In genomic region chr6:117668736-117669135, GRCh38 we compare ENCODE assay signal across 24 cellular contexts.
"Had no signal": no experiment of that assay in that cellular context is flagged by ENCODE, and none has a peak within 500 bp of the region (broad histone marks: within the 10 kb centered on the region; RNA-seq: fewer than 3 reads in every experiment).

No MANE protein-coding gene starts in this region.

- H3K27ac ChIP-seq: adrenal gland, VCaP had no signal

- H3K27me3 ChIP-seq: adrenal gland had no signal

- H3K4me3 ChIP-seq: adrenal gland, K562 had no signal

- H3K36me3 ChIP-seq: adrenal gland had no signal

- H3K27me3 Mint-ChIP-seq: activated CD4-positive, alpha-beta memory T cell treated with anti-CD3 and anti-CD28 coated beads, Interleukin-2, amount 10 ng/mL, durations not matched to agents 7 days and 5 days; activated CD4-positive, alpha-beta T cell treated with anti-CD3 and anti-CD28 coated beads for 36 hours; activated naive CD8-positive, alpha-beta T cell treated with anti-CD3 and anti-CD28 coated beads, Interleukin-2, amount 10 ng/mL, durations not matched to agents 7 days and 5 days had no signal

- H3K9me3 ChIP-seq: adrenal gland, SK-N-SH had no signal

- H3K9me3 Mint-ChIP-seq: activated CD4-positive, alpha-beta memory T cell treated with anti-CD3 and anti-CD28 coated beads, Interleukin-2, amount 10 ng/mL, durations not matched to agents 7 days and 5 days; activated naive CD8-positive, alpha-beta T cell treated with anti-CD3 and anti-CD28 coated beads, Interleukin-2, amount 10 ng/mL, durations not matched to agents 7 days and 5 days; activated T-cell treated with anti-CD3 and anti-CD28 coated beads, Interleukin-2, amount 50 U/mL, for 72 hours; activated T-helper 2 cell treated with anti-CD3 and anti-CD28 coated beads, Interferon-gamma antibody, Interleukin-2, Interleukin-4, amounts not matched to agents 10 μg/mL and 5 μg/mL and 100 μg/mL, durations not matched to agents 14 hours and 24 hours and 36 hours had no signal

- DNase-seq: activated CD4-positive, alpha-beta memory T cell treated with anti-CD3 and anti-CD28 coated beads, Interleukin-2, amount 10 ng/mL, durations not matched to agents 7 days and 5 days; activated CD4-positive, alpha-beta T cell treated with anti-CD3 and anti-CD28 coated beads for 36 hours; activated CD4-positive, alpha-beta T cell treated with anti-CD3 and anti-CD28 coated beads, Interleukin-2, amount 50 U/mL, for 1 hour; activated gamma-delta T cell treated with Interleukin-2 at 50 U/mL for 16 hours; activated naive CD4-positive, alpha-beta T cell treated with anti-CD3 and anti-CD28 coated beads, Interleukin-2, amount 50 U/mL, for 16 hours; activated naive CD8-positive, alpha-beta T cell treated with anti-CD3 and anti-CD28 coated beads, Interleukin-2, amount 10 ng/mL, durations not matched to agents 7 days and 5 days; activated T-cell treated with anti-CD3 and anti-CD28 coated beads, Interleukin-2, amount 50 U/mL, for 72 hours; adrenal gland; central memory CD4-positive, alpha-beta T cell; Karpas-422; MM.1S; NCI-H1105; NCI-H1436; NCI-H1694 treated with DMSO at 0.1 percent for 48 hours; NCI-H2081; NCI-H510A treated with DMSO at 0.1 percent for 48 hours; NCI-H69; PC-3; SIG-M5; SK-N-SH; T-helper 1 cell had no signal

- H3K36me3 Mint-ChIP-seq: activated naive CD8-positive, alpha-beta T cell treated with anti-CD3 and anti-CD28 coated beads, Interleukin-2, amount 10 ng/mL, durations not matched to agents 7 days and 5 days had no signal

- H3K27ac Mint-ChIP-seq: activated CD4-positive, alpha-beta memory T cell treated with anti-CD3 and anti-CD28 coated beads, Interleukin-2, amount 10 ng/mL, durations not matched to agents 7 days and 5 days; activated CD4-positive, alpha-beta T cell treated with anti-CD3 and anti-CD28 coated beads for 36 hours; activated naive CD8-positive, alpha-beta T cell treated with anti-CD3 and anti-CD28 coated beads, Interleukin-2, amount 10 ng/mL, durations not matched to agents 7 days and 5 days; activated T-cell treated with anti-CD3 and anti-CD28 coated beads, Interleukin-2, amount 50 U/mL, for 72 hours; activated T-helper 2 cell treated with anti-CD3 and anti-CD28 coated beads, Interferon-gamma antibody, Interleukin-2, Interleukin-4, amounts not matched to agents 10 μg/mL and 5 μg/mL and 100 μg/mL, durations not matched to agents 14 hours and 24 hours and 36 hours had no signal

- H3K4me1 ChIP-seq: adrenal gland had no signal

- H3K4me3 Mint-ChIP-seq: activated CD4-positive, alpha-beta memory T cell treated with anti-CD3 and anti-CD28 coated beads, Interleukin-2, amount 10 ng/mL, durations not matched to agents 7 days and 5 days; activated CD4-positive, alpha-beta T cell treated with anti-CD3 and anti-CD28 coated beads for 36 hours; activated naive CD8-positive, alpha-beta T cell treated with anti-CD3 and anti-CD28 coated beads, Interleukin-2, amount 10 ng/mL, durations not matched to agents 7 days and 5 days; activated T-cell treated with anti-CD3 and anti-CD28 coated beads, Interleukin-2, amount 50 U/mL, for 72 hours had no signal
